29 cellular contexts compared by ENCODE assay signal in the genomic region with DNA sequence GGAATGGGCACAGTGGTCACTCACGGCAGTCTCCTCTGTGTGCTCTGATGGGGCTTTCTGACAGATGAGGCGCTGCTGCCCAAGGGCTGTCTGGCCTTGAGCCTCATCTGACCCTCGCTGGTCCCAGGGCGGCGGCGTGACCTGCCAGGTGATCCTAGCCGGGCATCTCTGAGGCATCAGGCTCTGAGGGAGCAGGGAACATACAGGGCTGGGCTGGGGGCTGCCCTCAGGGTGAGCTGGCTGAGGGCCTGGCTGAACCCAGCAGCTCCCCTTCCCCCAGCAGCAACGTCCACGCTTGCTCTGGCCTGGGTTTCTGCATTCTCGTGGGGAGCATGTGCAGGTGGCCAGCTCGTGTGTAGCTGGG. TPM values are rescaled to one million over a fixed set of nuclear protein-coding genes. Genes with fewer than 3 reads are reported as not detected.
"Had no signal": no experiment of that assay in that cellular context is flagged by ENCODE, and none has a peak within 500 bp of the region (broad histone marks: within the 10 kb centered on the region; RNA-seq: fewer than 3 reads in every experiment).

No MANE protein-coding gene starts in this region.

- ATAC-seq: activated naive CD8-positive, alpha-beta T cell treated with anti-CD3 and anti-CD28 coated beads, Interleukin-2, amount 50 U/mL, for 24 hours; activated T-cell treated with anti-CD3 and anti-CD28 coated beads, Interleukin-2, amount 50 U/mL, for 72 hours; body of pancreas; effector memory CD8-positive, alpha-beta T cell; foreskin keratinocyte; gastrocnemius medialis; WTC11 had no signal

- H3K36me3 Mint-ChIP-seq: activated naive CD4-positive, alpha-beta T cell treated with anti-CD3 and anti-CD28 coated beads, Interleukin-2, amount 50 U/mL, for 24 hours; activated naive CD8-positive, alpha-beta T cell treated with anti-CD3 and anti-CD28 coated beads for 36 hours had no signal

- H3K27ac ChIP-seq: adrenal gland, esophagus muscularis mucosa, foreskin keratinocyte, gastrocnemius medialis had no signal

- H3K4me3 ChIP-seq: adrenal gland, body of pancreas, esophagus muscularis mucosa, gastrocnemius medialis had no signal

- H3K27me3 Mint-ChIP-seq: activated CD4-positive, alpha-beta memory T cell treated with anti-CD3 and anti-CD28 coated beads, Interleukin-2, amount 10 ng/mL, durations not matched to agents 7 days and 5 days; activated CD4-positive, alpha-beta T cell treated with anti-CD3 and anti-CD28 coated beads, Interleukin-2, amount 10 ng/mL, durations not matched to agents 7 days and 5 days; activated naive CD4-positive, alpha-beta T cell treated with anti-CD3 and anti-CD28 coated beads, Interleukin-2, amount 50 U/mL, for 24 hours; activated naive CD8-positive, alpha-beta T cell treated with anti-CD3 and anti-CD28 coated beads, Interleukin-2, amount 50 U/mL, for 24 hours had no signal

- H3K4me1 ChIP-seq: adrenal gland, foreskin keratinocyte, gastrocnemius medialis had no signal

- H3K36me3 ChIP-seq: adrenal gland, esophagus muscularis mucosa, gastrocnemius medialis had no signal

- H3K27me3 ChIP-seq: body of pancreas had no signal

- H3K4me3 Mint-ChIP-seq: activated CD4-positive, alpha-beta memory T cell treated with anti-CD3 and anti-CD28 coated beads, Interleukin-2, amount 10 ng/mL, durations not matched to agents 7 days and 5 days; activated CD4-positive, alpha-beta T cell treated with anti-CD3 and anti-CD28 coated beads, Interleukin-2, amount 10 ng/mL, durations not matched to agents 7 days and 5 days; activated naive CD4-positive, alpha-beta T cell treated with anti-CD3 and anti-CD28 coated beads, Interleukin-2, amount 50 U/mL, for 24 hours; activated naive CD8-positive, alpha-beta T cell treated with anti-CD3 and anti-CD28 coated beads for 36 hours; activated naive CD8-positive, alpha-beta T cell treated with anti-CD3 and anti-CD28 coated beads, Interleukin-2, amount 50 U/mL, for 24 hours; activated T-cell treated with anti-CD3 and anti-CD28 coated beads, Interleukin-2, amount 50 U/mL, for 24 hours; activated T-cell treated with anti-CD3 and anti-CD28 coated beads, Interleukin-2, amount 50 U/mL, for 72 hours; effector memory CD8-positive, alpha-beta T cell; WTC11 had no signal

- H3K9me3 Mint-ChIP-seq: activated CD4-positive, alpha-beta memory T cell treated with anti-CD3 and anti-CD28 coated beads, Interleukin-2, amount 10 ng/mL, durations not matched to agents 7 days and 5 days; activated CD4-positive, alpha-beta T cell treated with anti-CD3 and anti-CD28 coated beads, Interleukin-2, amount 10 ng/mL, durations not matched to agents 7 days and 5 days; activated naive CD4-positive, alpha-beta T cell treated with anti-CD3 and anti-CD28 coated beads, Interleukin-2, amount 50 U/mL, for 24 hours; activated naive CD8-positive, alpha-beta T cell treated with anti-CD3 and anti-CD28 coated beads for 36 hours; activated naive CD8-positive, alpha-beta T cell treated with anti-CD3 and anti-CD28 coated beads, Interleukin-2, amount 50 U/mL, for 24 hours; activated T-cell treated with anti-CD3 and anti-CD28 coated beads, Interleukin-2, amount 50 U/mL, for 24 hours; activated T-cell treated with anti-CD3 and anti-CD28 coated beads, Interleukin-2, amount 50 U/mL, for 72 hours; effector memory CD8-positive, alpha-beta T cell; WTC11 had no signal

- DNase-seq: activated CD4-positive, alpha-beta memory T cell treated with anti-CD3 and anti-CD28 coated beads, Interleukin-2, amount 10 ng/mL, durations not matched to agents 7 days and 5 days; activated CD4-positive, alpha-beta T cell treated with anti-CD3 and anti-CD28 coated beads for 1 hour; activated CD4-positive, alpha-beta T cell treated with anti-CD3 and anti-CD28 coated beads for 4 hours; activated CD4-positive, alpha-beta T cell treated with anti-CD3 and anti-CD28 coated beads, Interleukin-2, amount 10 ng/mL, durations not matched to agents 7 days and 5 days; activated CD4-positive, alpha-beta T cell treated with anti-CD3 and anti-CD28 coated beads, Interleukin-2, amount 50 U/mL, for 4 hours; activated CD8-positive, alpha-beta memory T cell treated with anti-CD3 and anti-CD28 coated beads, Interleukin-2, amount 50 U/mL, for 48 hours; activated gamma-delta T cell; activated naive CD4-positive, alpha-beta T cell; activated naive CD8-positive, alpha-beta T cell treated with anti-CD3 and anti-CD28 coated beads for 36 hours; activated naive CD8-positive, alpha-beta T cell treated with anti-CD3 and anti-CD28 coated beads, Interleukin-2, amount 50 U/mL, for 24 hours; activated T-cell treated with anti-CD3 and anti-CD28 coated beads for 4 hours; activated T-cell treated with anti-CD3 and anti-CD28 coated beads, Interleukin-2, amount 50 U/mL, for 24 hours; activated T-cell treated with anti-CD3 and anti-CD28 coated beads, Interleukin-2, amount 50 U/mL, for 72 hours; amygdala; aorta; cortex of kidney; dermis blood vessel endothelial cell; effector CD4-positive, alpha-beta T cell; effector memory CD8-positive, alpha-beta T cell; erythroblast; foreskin keratinocyte; gastrocnemius medialis; glutamatergic neuron; T-helper 2 cell had no signal

- H3K4me1 Mint-ChIP-seq: activated CD4-positive, alpha-beta memory T cell treated with anti-CD3 and anti-CD28 coated beads, Interleukin-2, amount 10 ng/mL, durations not matched to agents 7 days and 5 days; activated CD4-positive, alpha-beta T cell treated with anti-CD3 and anti-CD28 coated beads, Interleukin-2, amount 10 ng/mL, durations not matched to agents 7 days and 5 days; activated naive CD4-positive, alpha-beta T cell treated with anti-CD3 and anti-CD28 coated beads, Interleukin-2, amount 50 U/mL, for 24 hours; activated naive CD8-positive, alpha-beta T cell treated with anti-CD3 and anti-CD28 coated beads for 36 hours; activated naive CD8-positive, alpha-beta T cell treated with anti-CD3 and anti-CD28 coated beads, Interleukin-2, amount 50 U/mL, for 24 hours; WTC11 had no signal

- H3K9me3 ChIP-seq: adrenal gland, body of pancreas, esophagus muscularis mucosa, gastrocnemius medialis had no signal

- H3K27ac Mint-ChIP-seq: activated CD4-positive, alpha-beta memory T cell treated with anti-CD3 and anti-CD28 coated beads, Interleukin-2, amount 10 ng/mL, durations not matched to agents 7 days and 5 days; activated CD4-positive, alpha-beta T cell treated with anti-CD3 and anti-CD28 coated beads, Interleukin-2, amount 10 ng/mL, durations not matched to agents 7 days and 5 days; activated naive CD4-positive, alpha-beta T cell treated with anti-CD3 and anti-CD28 coated beads, Interleukin-2, amount 50 U/mL, for 24 hours; activated naive CD8-positive, alpha-beta T cell treated with anti-CD3 and anti-CD28 coated beads for 36 hours; activated naive CD8-positive, alpha-beta T cell treated with anti-CD3 and anti-CD28 coated beads, Interleukin-2, amount 50 U/mL, for 24 hours; activated T-cell treated with anti-CD3 and anti-CD28 coated beads, Interleukin-2, amount 50 U/mL, for 24 hours; activated T-cell treated with anti-CD3 and anti-CD28 coated beads, Interleukin-2, amount 50 U/mL, for 72 hours; WTC11 had no signal

RNA-seq across cellular contexts. Expression of gene BRSK2, which starts 49.2 kb away (rescaled TPM):
- total RNA-seq: activated CD4-positive, alpha-beta T cell treated with anti-CD3 and anti-CD28 coated beads, Interleukin-2, amount 10 ng/mL, durations not matched to agents 7 days and 5 days had no signal
